14 cellular contexts compared by ENCODE assay signal in the genomic region with DNA sequence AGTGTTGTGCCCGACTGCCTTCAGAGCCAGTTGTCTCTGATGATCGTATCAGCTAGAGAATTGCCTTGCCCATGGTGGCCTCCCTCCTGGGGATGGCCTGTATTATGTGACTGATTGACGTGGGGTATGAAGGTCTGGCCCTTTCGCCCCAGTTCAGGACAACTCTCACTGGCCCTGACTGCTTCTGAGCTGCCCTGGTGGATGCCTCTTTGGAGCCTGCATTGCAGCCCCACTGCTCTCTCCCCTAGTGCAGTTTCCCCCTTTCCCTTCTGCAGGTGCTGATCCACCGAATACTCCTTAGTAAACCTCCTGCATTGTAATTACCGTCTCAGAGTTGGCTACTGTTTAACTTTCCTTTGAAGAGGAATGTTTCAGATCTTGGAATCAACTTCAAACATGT. TPM values are rescaled to one million over a fixed set of nuclear protein-coding genes. Genes with fewer than 3 reads are reported as not detected.
DNase-seq lines count a peak whose midpoint lies in the region; ATAC-seq, FAIRE-seq and TF ChIP-seq lines count a peak whose summit lies in the region.
"Had no signal": no experiment of that assay in that cellular context is flagged by ENCODE, and none has a peak within 500 bp of the region (broad histone marks: within the 10 kb centered on the region; RNA-seq: fewer than 3 reads in every experiment).

No MANE protein-coding gene starts in this region.

- DNase-seq in heart right ventricle (no peak), cardiac septum (ENCODE audit: low spot score) (no peak), astrocyte (ENCODE audit: low read depth) (no peak), left lung (no peak), upper lobe of left lung (no peak), SJCRH30 (no peak)
- DNase-seq: activated CD8-positive, alpha-beta T cell treated with anti-CD3 and anti-CD28 coated beads, Interleukin-2, amount 10 ng/mL, durations not matched to agents 7 days and 5 days; activated naive CD4-positive, alpha-beta T cell treated with anti-CD3 and anti-CD28 coated beads for 36 hours; DND-41; NCI-H1436 treated with DMSO at 0.1 percent for 48 hours; psoas muscle had no signal

- ATAC-seq in heart right ventricle (peak in 6 of 8 donors; percentile 14 to 64 (median 38)), left lung (peak; percentile 45), upper lobe of left lung (ENCODE audit: low FRiP score in 2 of 2) (no peak), HG03196 (IDR thresholded peaks at IDR 0.05; ENCODE audit: unreplicated experiment) (no peak), GM18502 (IDR thresholded peaks at IDR 0.05; ENCODE audit: poor library complexity, unreplicated experiment) (no peak)
- ATAC-seq: activated CD8-positive, alpha-beta T cell treated with anti-CD3 and anti-CD28 coated beads, Interleukin-2, amount 10 ng/mL, durations not matched to agents 7 days and 5 days had no signal

- H3K4me3 ChIP-seq in heart right ventricle = no peak overlapping the region
- H3K4me3 ChIP-seq in astrocyte (ENCODE audit: insufficient read depth, low read depth, low read length) = no peak overlapping the region
- no peak overlapping the region for H3K4me3 ChIP-seq in left lung
- no peak overlapping the region for H3K4me3 ChIP-seq in upper lobe of left lung
- no peak overlapping the region for H3K4me3 ChIP-seq in SJCRH30
- H3K4me3 ChIP-seq: psoas muscle had no signal

- H3K36me3 Mint-ChIP-seq in astrocyte (ENCODE audit: low read depth, unreplicated experiment) = no peaks in the 10 kb centered on the region

- H3K4me1 ChIP-seq in heart right ventricle = peaks cover 0 to 26% (median 14%) of the 10 kb centered on the region in 9 donors
- peaks cover 19% of the 10 kb centered on the region for H3K4me1 ChIP-seq in astrocyte (ENCODE audit: insufficient read depth, low read length)
- peaks cover 3 to 27% of the 10 kb centered on the region in 2 donors for H3K4me1 ChIP-seq in left lung
- peaks cover 8 to 34% (median 16%) of the 10 kb centered on the region in 4 donors for H3K4me1 ChIP-seq in upper lobe of left lung
- H3K4me1 ChIP-seq in SJCRH30 = peaks cover 10% of the 10 kb centered on the region
- H3K4me1 ChIP-seq: psoas muscle had no signal

- H4K20me1 ChIP-seq in astrocyte (ENCODE audit: insufficient read depth, low read length) = no peaks in the 10 kb centered on the region

- H3K27ac ChIP-seq in heart right ventricle (peak overlapping the region in 9 of 10 donors; percentile 21 to 87 (median 62)), astrocyte (ENCODE audit: low read depth, low read length) (peak overlapping the region; percentile 40), left lung (peak overlapping the region in 1 of 2 donors; percentile 62), upper lobe of left lung (peak overlapping the region; percentile 56 to 78 (median 66)), SJCRH30 (no peak overlapping the region)

- H3K36me3 ChIP-seq in heart right ventricle = no peaks in the 10 kb centered on the region
- no peaks in the 10 kb centered on the region for H3K36me3 ChIP-seq in astrocyte (ENCODE audit: insufficient read depth, low read length)
- H3K36me3 ChIP-seq in left lung = no peaks in the 10 kb centered on the region
- H3K36me3 ChIP-seq in upper lobe of left lung = no peaks in the 10 kb centered on the region
- no peaks in the 10 kb centered on the region for H3K36me3 ChIP-seq in SJCRH30

- no peak overlapping the region for H3K27ac Mint-ChIP-seq in astrocyte (ENCODE audit: unreplicated experiment)
- H3K27ac Mint-ChIP-seq: activated CD8-positive, alpha-beta T cell treated with anti-CD3 and anti-CD28 coated beads, Interleukin-2, amount 10 ng/mL, durations not matched to agents 7 days and 5 days; activated naive CD4-positive, alpha-beta T cell treated with anti-CD3 and anti-CD28 coated beads for 36 hours had no signal

- 59 to 69% methylated on average over 6 of the region's 6 CpGs for WGBS in heart right ventricle, 2 donors
- WGBS in upper lobe of left lung, 2 donors = 38 to 41% methylated on average over 5 to 6 of the region's 6 CpGs

- peaks cover 13% of the 10 kb centered on the region for H3K4me1 Mint-ChIP-seq in astrocyte (ENCODE audit: low read depth, unreplicated experiment)

- H2AFZ ChIP-seq in astrocyte (ENCODE audit: low read depth, low read length) = no peak overlapping the region

- TF ChIP-seq POLR2A in upper lobe of left lung (IDR thresholded peaks at IDR 0.05) = no peak

- no peaks in the 10 kb centered on the region for H3K79me2 ChIP-seq in astrocyte (ENCODE audit: insufficient read depth, low read length)

- no peak overlapping the region for H3K9ac ChIP-seq in astrocyte (ENCODE audit: low read length)

- no peak for TF ChIP-seq CTCF in heart right ventricle (IDR thresholded peaks at IDR 0.05)
- no peak for TF ChIP-seq CTCF in astrocyte (IDR thresholded peaks at IDR 0.05; ENCODE audit: insufficient read depth, low read depth, low read length)
- no peak for TF ChIP-seq CTCF in left lung (IDR thresholded peaks at IDR 0.05)
- no peak for TF ChIP-seq CTCF in upper lobe of left lung (IDR thresholded peaks at IDR 0.05)

- intact Hi-C loops in heart right ventricle (cut with DNase I) = no loop called here
- intact Hi-C loops in cardiac septum (cut with DNase I) = no loop called here
- intact Hi-C loops in left lung (cut with DNase I) = no loop called here

- no peaks in the 10 kb centered on the region for H3K27me3 Mint-ChIP-seq in astrocyte (ENCODE audit: low read depth, unreplicated experiment)

- peak overlapping the region; percentile 2 for H3K4me2 ChIP-seq in astrocyte (ENCODE audit: low read length)

- no peak overlapping the region for H3K4me3 Mint-ChIP-seq in astrocyte (ENCODE audit: unreplicated experiment)
- H3K4me3 Mint-ChIP-seq: activated CD8-positive, alpha-beta T cell treated with anti-CD3 and anti-CD28 coated beads, Interleukin-2, amount 10 ng/mL, durations not matched to agents 7 days and 5 days; activated naive CD4-positive, alpha-beta T cell treated with anti-CD3 and anti-CD28 coated beads for 36 hours had no signal

- H3K9me3 Mint-ChIP-seq in astrocyte (ENCODE audit: unreplicated experiment) = no peaks in the 10 kb centered on the region
- H3K9me3 Mint-ChIP-seq: activated naive CD4-positive, alpha-beta T cell treated with anti-CD3 and anti-CD28 coated beads for 36 hours had no signal

- FAIRE-seq in astrocyte (lab: Jason Lieb, UNC) = no peak
- FAIRE-seq: colon had no signal

- H3K27me3 ChIP-seq in heart right ventricle = no peaks in the 10 kb centered on the region
- H3K27me3 ChIP-seq in astrocyte (ENCODE audit: insufficient read depth, low read length) = no peaks in the 10 kb centered on the region
- H3K27me3 ChIP-seq in left lung = no peaks in the 10 kb centered on the region
- no peaks in the 10 kb centered on the region for H3K27me3 ChIP-seq in upper lobe of left lung
- H3K27me3 ChIP-seq in SJCRH30 = no peaks in the 10 kb centered on the region

- TF ChIP-seq EP300 in upper lobe of left lung (IDR thresholded peaks at IDR 0.05) = no peak

- H3K9me3 ChIP-seq in heart right ventricle (peaks cover 0 to 5% (median 0%) of the 10 kb centered on the region in 11 donors), astrocyte (ENCODE audit: insufficient read depth, low read depth, low read length) (no peaks in the 10 kb centered on the region), left lung (peaks cover 0 to 2% of the 10 kb centered on the region in 2 donors), upper lobe of left lung (no peaks in the 10 kb centered on the region), SJCRH30 (replicated peaks) (no peaks in the 10 kb centered on the region)
- H3K9me3 ChIP-seq: psoas muscle had no signal

RNA-seq across cellular contexts. Expression of a gene that starts 18.2 kb away (rescaled TPM):
- total RNA-seq in heart right ventricle (10 to 100 TPM in 5 of 10 donors, 1 to 10 TPM in 5; 5.8 to 15.4 (median 10.2) TPM), cardiac septum (6.3 TPM), astrocyte (18.3 and 22.9 TPM in 2 replicates), left lung (10 to 100 TPM; 13.8 to 17.7 TPM), upper lobe of left lung (10 to 100 TPM in 5 of 6 donors, 1 to 10 TPM in 1; 4.2 to 25.5 (median 21.3) TPM)
- polyA plus RNA-seq in heart right ventricle = 1 to 10 TPM; 2.3 to 3.1 TPM
- total RNA-seq in SJCRH30 (2014; rRNA removed; shearing (Covaris generic)) = 4.7 and 4.9 TPM in 2 replicates

Comparison
In these comparisons a context has a peak if more than half of its experiments do, and no peak if none do; other contexts are left out.
1. ATAC-seq: peak in heart right ventricle (6 of 8) and left lung (single experiment); none in upper lobe of left lung (0 of 2), HG03196 (single experiment) and GM18502 (single experiment).